ENCODE assay signal across 9 cellular contexts in genomic region chr21:44299458-44300261, GRCh38. TPM values are rescaled to one million over a fixed set of nuclear protein-coding genes. Genes with fewer than 3 reads are reported as not detected.
DNase-seq lines count a peak whose midpoint lies in the region; ATAC-seq, FAIRE-seq and TF ChIP-seq lines count a peak whose summit lies in the region.
"Had no signal": no experiment of that assay in that cellular context is flagged by ENCODE, and none has a peak within 500 bp of the region (broad histone marks: within the 10 kb centered on the region; RNA-seq: fewer than 3 reads in every experiment).

PFKL (plus strand) TSS chr21:44300053; CDS start chr21:44300106, 53 bp downstream.

- DNase-seq in CD4-positive, alpha-beta T cell, result peak in 8 of 10 experiments; percentile 31 to 64 (median 44)
- DNase-seq in SJSA1 (ENCODE audit: low read depth in 1 of 2, low spot score in 2 of 2), result peak; percentile 73 to 84
- DNase-seq in activated naive CD4-positive, alpha-beta T cell treated with anti-CD3 and anti-CD28 coated beads, Interleukin-2, amount 10 ng/mL, durations not matched to agents 7 days and 5 days, result peak; percentile 82
- peak; percentile 91 to 93 for DNase-seq in frontal cortex (ENCODE audit: low spot score in 2 of 2)
- DNase-seq in testis, result peak; percentile 74

- H3K27me3 Mint-ChIP-seq in CD4-positive, alpha-beta T cell, result no peaks in the 10 kb centered on the region
- H3K27me3 Mint-ChIP-seq in activated naive CD4-positive, alpha-beta T cell treated with anti-CD3 and anti-CD28 coated beads, Interleukin-2, amount 10 ng/mL, durations not matched to agents 7 days and 5 days, result peaks cover 3% of the 10 kb centered on the region

- peak within 1 kb of the TSS; percentile 95 for H3K4me3 Mint-ChIP-seq in CD4-positive, alpha-beta T cell
- peak within 1 kb of the TSS; percentile 92 for H3K4me3 Mint-ChIP-seq in activated naive CD4-positive, alpha-beta T cell treated with anti-CD3 and anti-CD28 coated beads, Interleukin-2, amount 10 ng/mL, durations not matched to agents 7 days and 5 days

- H3K36me3 Mint-ChIP-seq in CD4-positive, alpha-beta T cell (ENCODE audit: low read depth), result no peaks in the 10 kb centered on the region
- peaks cover 3% of the 10 kb centered on the region for H3K36me3 Mint-ChIP-seq in activated naive CD4-positive, alpha-beta T cell treated with anti-CD3 and anti-CD28 coated beads, Interleukin-2, amount 10 ng/mL, durations not matched to agents 7 days and 5 days

- peak within 1 kb of the TSS; percentile 97 for H3K27ac Mint-ChIP-seq in CD4-positive, alpha-beta T cell
- peak within 1 kb of the TSS; percentile 99 for H3K27ac Mint-ChIP-seq in activated naive CD4-positive, alpha-beta T cell treated with anti-CD3 and anti-CD28 coated beads, Interleukin-2, amount 10 ng/mL, durations not matched to agents 7 days and 5 days

- POLR2A ChIA-PET in CD4-positive, alpha-beta T cell (lab: Charles Lee), result interaction anchor here (2.0 kb wide), 1 partner anchor 39 kb away, joined by 10 read pairs; the partner anchor contains the start of gene CFAP410

- peak within 1 kb of the TSS; percentile 67 for H3K27ac ChIP-seq in CD4-positive, alpha-beta T cell (ENCODE audit: low read depth, low read length)
- H3K27ac ChIP-seq in SJSA1, result peak within 1 kb of the TSS; percentile 60
- H3K27ac ChIP-seq in testis, result peak within 1 kb of the TSS; percentile 87 to 94

- TF ChIP-seq POLR2A in testis (IDR thresholded peaks at IDR 0.05), result no peak

- 1% methylated on average over 30 to 35 of the region's 94 CpGs for WGBS in testis, 2 donors

- peaks cover 15% of the 10 kb centered on the region for H3K36me3 ChIP-seq in SJSA1
- H3K36me3 ChIP-seq in neuron (ENCODE audit: insufficient read depth, low read length), result no peaks in the 10 kb centered on the region
- no peaks in the 10 kb centered on the region for H3K36me3 ChIP-seq in testis (ENCODE audit: low read depth, missing control alignments)

- no peak for TF ChIP-seq CTCF in CD4-positive, alpha-beta T cell (IDR thresholded peaks at IDR 0.05)
- TF ChIP-seq CTCF in testis (IDR thresholded peaks at IDR 0.05), result no peak

- H3K4me1 ChIP-seq in SJSA1 (replicated peaks) (peaks cover 23% of the 10 kb centered on the region), neuron (ENCODE audit: insufficient read depth, low read length) (peaks cover 42% of the 10 kb centered on the region), testis (peaks cover 51% of the 10 kb centered on the region)

- H3K9me3 Mint-ChIP-seq in CD4-positive, alpha-beta T cell, result no peaks in the 10 kb centered on the region
- no peaks in the 10 kb centered on the region for H3K9me3 Mint-ChIP-seq in activated naive CD4-positive, alpha-beta T cell treated with anti-CD3 and anti-CD28 coated beads, Interleukin-2, amount 10 ng/mL, durations not matched to agents 7 days and 5 days

- H2AFZ ChIP-seq in neuron (ENCODE audit: low read depth, low read length), result peak within 1 kb of the TSS; percentile 81

- CTCF ChIA-PET in CD4-positive, alpha-beta T cell (lab: Charles Lee), result no interaction called here
- CTCF ChIA-PET in activated naive CD4-positive, alpha-beta T cell treated with anti-CD3 and anti-CD28 coated beads, Interleukin-2, amount 10 ng/mL, durations not matched to agents 7 days and 5 days (lab: Charles Lee), result interaction anchor here (0.6 kb wide), 1 partner anchor 177 kb away, joined by 3 read pairs; no protein-coding TSS in a partner anchor

- H3K9me3 ChIP-seq in CD4-positive, alpha-beta T cell (ENCODE audit: control insufficient read depth, low read length), result no peaks in the 10 kb centered on the region
- no peaks in the 10 kb centered on the region for H3K9me3 ChIP-seq in SJSA1 (replicated peaks)
- no peaks in the 10 kb centered on the region for H3K9me3 ChIP-seq in neuron (ENCODE audit: low read length)
- H3K9me3 ChIP-seq in testis, result no peaks in the 10 kb centered on the region

- no peak for FAIRE-seq in frontal cortex (lab: Jason Lieb, UNC)
- FAIRE-seq: colon had no signal

- ATAC-seq in CD4-positive, alpha-beta T cell (ENCODE audit: poor library complexity), result peak; percentile 48
- ATAC-seq in GM19395 (IDR thresholded peaks at IDR 0.05; ENCODE audit: unreplicated experiment), result peak; percentile 65
- ATAC-seq in HG03565 (IDR thresholded peaks at IDR 0.05; ENCODE audit: unreplicated experiment), result peak; percentile 39

- H3K27me3 ChIP-seq in CD4-positive, alpha-beta T cell (ENCODE audit: control insufficient read depth, insufficient read depth, low read length), result no peaks in the 10 kb centered on the region
- H3K27me3 ChIP-seq in SJSA1 (replicated peaks) (no peaks in the 10 kb centered on the region), neuron (ENCODE audit: insufficient read depth, low read length) (peaks cover 5% of the 10 kb centered on the region), testis (no peaks in the 10 kb centered on the region)

- peak within 1 kb of the TSS; percentile 71 for H3K4me3 ChIP-seq in SJSA1
- peak within 1 kb of the TSS; percentile 63 for H3K4me3 ChIP-seq in neuron (ENCODE audit: low read length)
- peak within 1 kb of the TSS; percentile 78 to 83 for H3K4me3 ChIP-seq in testis

- H3K4me1 Mint-ChIP-seq in CD4-positive, alpha-beta T cell (ENCODE audit: low read depth), result peaks cover 51% of the 10 kb centered on the region
- H3K4me1 Mint-ChIP-seq in activated naive CD4-positive, alpha-beta T cell treated with anti-CD3 and anti-CD28 coated beads, Interleukin-2, amount 10 ng/mL, durations not matched to agents 7 days and 5 days, result peaks cover 62% of the 10 kb centered on the region

- intact Hi-C loops in CD4-positive, alpha-beta T cell (cut with DNase I, micrococcal nuclease), result loop anchor here in 1 of 2 experiments (2.0 to 5.0 kb wide), 2 partner anchors 37 to 53 kb away; partner anchors contain the start of gene TRPM2
- intact Hi-C loops in testis (cut with DNase I; ENCODE audit: low total_unique reads), result no loop called here

RNA-seq across cellular contexts. Expression of gene PFKL, which starts in this region (rescaled TPM):
- 100 to 1,000 TPM; 115 to 117 TPM for total RNA-seq in CD4-positive, alpha-beta T cell
- 125 and 134 TPM in 2 replicates for total RNA-seq in SJSA1 (2014; rRNA removed; shearing (Covaris generic))
- total RNA-seq in frontal cortex (111 TPM), testis (100 to 1,000 TPM; 213 to 298 TPM)
- polyA plus RNA-seq in testis (ENCODE audit: insufficient read depth, low read depth, low replicate concordance), result 132 TPM

Comparison
In these comparisons a context has a peak if more than half of its experiments do, and no peak if none do; other contexts are left out.
1. Peak in every context shown above with its lines: DNase-seq, ATAC-seq, H3K4me3 ChIP-seq and H3K27ac ChIP-seq.